ENCODE assay signal across 7 cellular contexts in the genomic region with DNA sequence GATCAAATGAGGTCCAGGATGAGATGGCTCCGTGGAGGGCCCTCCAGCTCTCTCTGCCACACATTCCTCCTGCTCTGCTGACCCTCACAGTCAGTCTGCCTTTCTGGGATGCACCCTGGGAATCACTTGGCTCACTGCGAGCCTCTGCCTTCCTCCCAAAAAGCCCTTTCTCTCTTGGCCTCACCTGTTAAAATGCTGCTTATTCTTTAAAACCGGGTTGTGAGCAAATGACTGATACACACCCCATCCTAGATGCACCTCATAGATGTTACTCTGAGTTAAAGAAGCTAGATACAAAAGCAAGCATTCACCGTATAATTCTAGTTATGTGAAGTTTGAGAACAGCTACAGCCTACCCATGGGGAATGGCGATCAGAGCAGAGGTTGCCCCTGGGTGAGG.
"Had no signal": no experiment of that assay in that cellular context is flagged by ENCODE, and none has a peak within 500 bp of the region (broad histone marks: within the 10 kb centered on the region; RNA-seq: fewer than 3 reads in every experiment).

No MANE protein-coding gene starts in this region.

- H3K27ac Mint-ChIP-seq: IgD-negative memory B cell had no signal

- H3K4me3 Mint-ChIP-seq: IgD-negative memory B cell had no signal

- DNase-seq: GM23248, GOT3, H7, KBM-7 had no signal

- FAIRE-seq: HepG2 had no signal

- H3K9me3 ChIP-seq: HAP-1 had no signal

- H3K4me1 ChIP-seq: HAP-1 had no signal

- H3K36me3 ChIP-seq: HAP-1 had no signal

- H3K4me3 ChIP-seq: GM23248, HAP-1 had no signal

- H3K36me3 Mint-ChIP-seq: IgD-negative memory B cell had no signal
